ENCODE assay signal across 1 cellular context in genomic region chr7:12221414-12221813, GRCh38.
TF ChIP-seq lines count a peak whose summit lies in the region.

No MANE protein-coding gene starts in this region.

TF ChIP-seq in endothelial cell of umbilical vein, 7 proteins besides CTCF, POLR2A, EP300 and RAD21 (continued from another document):
- TF ChIP-seq MYC (IDR thresholded peaks at IDR 0.05; ENCODE audit: low read depth, low read length), result no peak
- TF ChIP-seq POLR2AphosphoS5 (IDR thresholded peaks at IDR 0.05; ENCODE audit: insufficient read depth, low read depth, low read length), result no peak
